ENCODE assay signal across 26 cellular contexts in genomic region chr4:135192746-135193535, GRCh38.
"Had no signal": no experiment of that assay in that cellular context is flagged by ENCODE, and none has a peak within 500 bp of the region (broad histone marks: within the 10 kb centered on the region; RNA-seq: fewer than 3 reads in every experiment).

No MANE protein-coding gene starts in this region.

- H3K9me3 Mint-ChIP-seq: activated CD4-positive, alpha-beta memory T cell treated with anti-CD3 and anti-CD28 coated beads for 36 hours had no signal

- H3K27ac Mint-ChIP-seq: activated B cell treated with CpG ODN at 0.5 μM for 24 hours; activated CD4-positive, alpha-beta memory T cell treated with anti-CD3 and anti-CD28 coated beads for 36 hours; activated naive CD8-positive, alpha-beta T cell treated with anti-CD3 and anti-CD28 coated beads, Interleukin-2, amount 10 ng/mL, durations not matched to agents 7 days and 5 days; effector memory CD8-positive, alpha-beta T cell; immature natural killer cell; naive thymus-derived CD4-positive, alpha-beta T cell; neural progenitor cell had no signal

- H3K27ac ChIP-seq: esophagus squamous epithelium, foreskin keratinocyte, left ventricle myocardium inferior, neural progenitor cell, parathyroid adenoma, right lobe of liver, thyroid gland had no signal

- H3K36me3 Mint-ChIP-seq: activated CD4-positive, alpha-beta memory T cell treated with anti-CD3 and anti-CD28 coated beads for 36 hours; activated naive CD8-positive, alpha-beta T cell treated with anti-CD3 and anti-CD28 coated beads, Interleukin-2, amount 10 ng/mL, durations not matched to agents 7 days and 5 days; immature natural killer cell; neural progenitor cell had no signal

- H3K27me3 ChIP-seq: esophagus squamous epithelium, foreskin keratinocyte, neural progenitor cell, right lobe of liver, thyroid gland had no signal

- DNase-seq: activated B cell treated with CpG ODN at 0.5 μM for 24 hours; activated CD4-positive, alpha-beta memory T cell treated with anti-CD3 and anti-CD28 coated beads for 36 hours; activated CD4-positive, alpha-beta T cell treated with anti-CD3 and anti-CD28 coated beads for 4 hours; activated naive CD8-positive, alpha-beta T cell treated with anti-CD3 and anti-CD28 coated beads, Interleukin-2, amount 10 ng/mL, durations not matched to agents 7 days and 5 days; activated T-cell treated with anti-CD3 and anti-CD28 coated beads for 4 hours; anterior cingulate cortex; cerebellar nuclear complex; dermis blood vessel endothelial cell; effector memory CD8-positive, alpha-beta T cell; esophagus squamous epithelium; foreskin keratinocyte; head of caudate nucleus; immature natural killer cell; kidney glomerular epithelial cell; left ventricle myocardium inferior; mucosa of descending colon; naive thymus-derived CD4-positive, alpha-beta T cell; right lobe of liver; stimulated activated CD8-positive, alpha-beta memory T cell treated with anti-CD3 and anti-CD28 coated beads, Interleukin-4, amount 100 ng/mL, for 48 hours; stimulated activated naive CD4-positive, alpha-beta T cell; T-helper 1 cell; T-helper 9 cell; thyroid gland had no signal

- H3K4me3 Mint-ChIP-seq: activated B cell treated with CpG ODN at 0.5 μM for 24 hours; activated CD4-positive, alpha-beta memory T cell treated with anti-CD3 and anti-CD28 coated beads for 36 hours; activated naive CD8-positive, alpha-beta T cell treated with anti-CD3 and anti-CD28 coated beads, Interleukin-2, amount 10 ng/mL, durations not matched to agents 7 days and 5 days; effector memory CD8-positive, alpha-beta T cell; immature natural killer cell; naive thymus-derived CD4-positive, alpha-beta T cell; neural progenitor cell had no signal

- H3K36me3 ChIP-seq: esophagus squamous epithelium, left ventricle myocardium inferior, neural progenitor cell, right lobe of liver, thyroid gland had no signal

- H3K9ac ChIP-seq: neural progenitor cell, parathyroid adenoma had no signal

- H3K9me3 ChIP-seq: mucosa of descending colon, right lobe of liver, thyroid gland had no signal

- H3K4me1 Mint-ChIP-seq: activated B cell treated with CpG ODN at 0.5 μM for 24 hours; activated naive CD8-positive, alpha-beta T cell treated with anti-CD3 and anti-CD28 coated beads, Interleukin-2, amount 10 ng/mL, durations not matched to agents 7 days and 5 days; immature natural killer cell; naive thymus-derived CD4-positive, alpha-beta T cell had no signal

- H3K4me3 ChIP-seq: esophagus squamous epithelium, left ventricle myocardium inferior, mucosa of descending colon, neural progenitor cell, right lobe of liver, thyroid gland had no signal

- H3K79me2 ChIP-seq: parathyroid adenoma had no signal

- H3K4me1 ChIP-seq: esophagus squamous epithelium, foreskin keratinocyte, left ventricle myocardium inferior, parathyroid adenoma, right lobe of liver, thyroid gland had no signal

- H3K27me3 Mint-ChIP-seq: activated B cell treated with CpG ODN at 0.5 μM for 24 hours; activated CD4-positive, alpha-beta memory T cell treated with anti-CD3 and anti-CD28 coated beads for 36 hours; activated naive CD8-positive, alpha-beta T cell treated with anti-CD3 and anti-CD28 coated beads, Interleukin-2, amount 10 ng/mL, durations not matched to agents 7 days and 5 days; effector memory CD8-positive, alpha-beta T cell; naive thymus-derived CD4-positive, alpha-beta T cell had no signal

- H3K4me2 ChIP-seq: neural progenitor cell had no signal

- FAIRE-seq: bronchial epithelial cell had no signal

- ATAC-seq: effector memory CD8-positive, alpha-beta T cell; foreskin keratinocyte; mucosa of descending colon; naive thymus-derived CD4-positive, alpha-beta T cell; right lobe of liver had no signal

- H2AFZ ChIP-seq: neural progenitor cell, parathyroid adenoma had no signal
